In genomic region chr16:67459858-67460144, GRCh38 we compare ENCODE assay signal across 1 cellular context.
TF ChIP-seq lines count a peak whose summit lies in the region.

No MANE protein-coding gene starts in this region.

TF ChIP-seq in K562, 482 proteins besides CTCF, POLR2A, EP300 and RAD21:
- TF ChIP-seq ZBTB7A (IDR thresholded peaks at IDR 0.05; ENCODE audit: borderline replicate concordance, control insufficient read depth, low read depth, low read length) (no peak), RBM39 (optimal IDR thresholded peaks at IDR 0.05; ENCODE audit: low read depth, low read length) (no peak), DPF2 (IDR thresholded peaks at IDR 0.05) (no peak), PHF20 (IDR thresholded peaks at IDR 0.05; ENCODE audit: partially characterized antibody) (no peak), ZKSCAN3 (CRISPR knock-in tag; IDR thresholded peaks at IDR 0.05) (no peak), ZNF212 (CRISPR knock-in tag; IDR thresholded peaks at IDR 0.05) (no peak), ZNF143 (CRISPR knock-in tag; IDR thresholded peaks at IDR 0.05) (no peak), NR2F6 (CRISPR knock-in tag; IDR thresholded peaks at IDR 0.05) (no peak), POU5F1 (IDR thresholded peaks at IDR 0.05; ENCODE audit: borderline replicate concordance, low read depth, low read length, partially characterized antibody) (no peak), ZNF398 (CRISPR knock-in tag; IDR thresholded peaks at IDR 0.05) (no peak)
